In genomic region chr15:81050259-81050658, GRCh38 we compare ENCODE assay signal across 9 cellular contexts.
"Had no signal": no experiment of that assay in that cellular context is flagged by ENCODE, and none has a peak within 500 bp of the region (broad histone marks: within the 10 kb centered on the region; RNA-seq: fewer than 3 reads in every experiment).

No MANE protein-coding gene starts in this region.

- FAIRE-seq: HepG2 had no signal

- H3K4me3 ChIP-seq: GM23248 had no signal

- H3K9ac ChIP-seq: GM23248 had no signal

- H3K27ac ChIP-seq: GM23248, HL-60 had no signal

- H3K9me3 Mint-ChIP-seq: HFFc6 had no signal

- ATAC-seq: HepG2 had no signal

- H3K27me3 Mint-ChIP-seq: IgD-negative memory B cell had no signal

- DNase-seq: GM23248, GOT3, H7, HCEC 1CT, HFFc6, KG1 had no signal

- H3K4me3 Mint-ChIP-seq: HFFc6 had no signal

- H2AFZ ChIP-seq: GM23248 had no signal

- H3K27ac Mint-ChIP-seq: HFFc6 had no signal
